Comparison of ENCODE assay signal across 8 cellular contexts in genomic region chr22:38505595-38506117, GRCh38. TPM values are rescaled to one million over a fixed set of nuclear protein-coding genes. Genes with fewer than 3 reads are reported as not detected.
A peak's percentile ranks its signal among the peaks of the same experiment; 100 is the strongest.
DNase-seq lines count a peak whose midpoint lies in the region; ATAC-seq, FAIRE-seq and TF ChIP-seq lines count a peak whose summit lies in the region.

No MANE protein-coding gene starts in this region.

- H3K36me3 ChIP-seq in neutrophil = peaks cover 19% of the 10 kb centered on the region

- H3K27me3 ChIP-seq in neutrophil = no peaks in the 10 kb centered on the region

- DNase-seq in NCI-H82 (lab: John Stamatoyannopoulos, UW) (peak; percentile 67), NCI-H82 treated with DMSO at 0.1 percent for 48 hours (lab: John Stamatoyannopoulos, UW; ENCODE audit: unreplicated experiment) (no peak), NCI-H510A treated with DMSO at 0.1 percent for 48 hours (lab: John Stamatoyannopoulos, UW) (peak; percentile 16), frontal cortex (ENCODE audit: low spot score in 2 of 2) (peak; percentile 76 to 82)
- peak; percentile 62 for DNase-seq in activated naive CD4-positive, alpha-beta T cell treated with Interleukin-2 at 50 U/mL for 16 hours

- ATAC-seq in HG02798 (IDR thresholded peaks at IDR 0.05; ENCODE audit: poor library complexity, unreplicated experiment) = peak; percentile 23

- H3K27ac ChIP-seq in neutrophil (peak overlapping the region; percentile 96), temporal lobe (ENCODE audit: low read depth, low read length) (peak overlapping the region; percentile 100)

- H3K4me1 ChIP-seq in neutrophil (ENCODE audit: control insufficient read depth in 1 of 2, insufficient read depth in 1 of 2, low read depth in 1 of 2, low read length in 1 of 2) = peaks cover 42 to 46% of the 10 kb centered on the region in 2 experiments

- TF ChIP-seq CTCF in neutrophil (IDR thresholded peaks at IDR 0.05) = no peak

- FAIRE-seq in frontal cortex (lab: Jason Lieb, UNC) = no peak

- no peaks in the 10 kb centered on the region for H3K9me3 ChIP-seq in neutrophil

- peak overlapping the region; percentile 75 to 97 for H3K4me3 ChIP-seq in neutrophil (ENCODE audit: low read depth in 1 of 2, low read length in 1 of 2)

RNA-seq across cellular contexts. Expression of gene DDX17, which starts 0.5 kb away (rescaled TPM):
- total RNA-seq in frontal cortex (662 TPM), temporal lobe (453 TPM)

RNA-seq across cellular contexts. Expression of gene KDELR3, which starts 37.8 kb away (rescaled TPM):
- total RNA-seq in frontal cortex (1.2 TPM), temporal lobe (1.5 TPM)

RNA-seq across cellular contexts. Expression of gene KCNJ4, which starts 50.7 kb away (rescaled TPM):
- total RNA-seq in frontal cortex = 12.2 TPM
- 6.6 TPM for total RNA-seq in temporal lobe
